Comparison of ENCODE assay signal across 1 cellular context in genomic region chr7:100465702-100466311, GRCh38.
TF ChIP-seq lines count a peak whose summit lies in the region.

No MANE protein-coding gene starts in this region.

TF ChIP-seq in HepG2, 621 proteins besides CTCF, POLR2A, EP300 and RAD21 (continued from another document):
- TF ChIP-seq FOXO4 (CRISPR knock-in tag; conservative IDR thresholded peaks at IDR 0.05) (no peak), MAZ (IDR thresholded peaks at IDR 0.05; ENCODE audit: borderline replicate concordance, low read depth, low read length) (peak; percentile 47; the same call in 1 of the 2 replicates), MAZ (CRISPR knock-in tag; IDR thresholded peaks at IDR 0.05; ENCODE audit: low read depth) (no peak), ONECUT2 (CRISPR knock-in tag; IDR thresholded peaks at IDR 0.05) (no peak), STAT5B (CRISPR knock-in tag; IDR thresholded peaks at IDR 0.05) (no peak), FOXA1 (IDR thresholded peaks at IDR 0.05) (no peak), FOXA1 (CRISPR knock-in tag; IDR thresholded peaks at IDR 0.05) (no peak), CHD4 (IDR thresholded peaks at IDR 0.05; ENCODE audit: borderline replicate concordance, low read length) (no peak), ZC3H13 (CRISPR knock-in tag; IDR thresholded peaks at IDR 0.05) (no peak), ZNF792 (CRISPR knock-in tag; IDR thresholded peaks at IDR 0.05) (peak; percentile 22; the same call in 1 of the 2 replicates), POGZ (CRISPR knock-in tag; IDR thresholded peaks at IDR 0.05) (no peak), GTF3A (CRISPR knock-in tag; conservative IDR thresholded peaks at IDR 0.05) (no peak), HNRNPL (IDR thresholded peaks at IDR 0.05; ENCODE audit: low read depth, low read length) (peak; percentile 95), NCOR1 (IDR thresholded peaks at IDR 0.05; ENCODE audit: borderline replicate concordance, low read length) (no peak), ZNF766 (CRISPR knock-in tag; IDR thresholded peaks at IDR 0.05; ENCODE audit: borderline replicate concordance) (no peak), ARID2 (CRISPR knock-in tag; IDR thresholded peaks at IDR 0.05; ENCODE audit: borderline replicate concordance) (no peak), PHF5A (CRISPR knock-in tag; IDR thresholded peaks at IDR 0.05; ENCODE audit: low read depth, unreplicated experiment) (no peak), MATR3 (CRISPR knock-in tag; IDR thresholded peaks at IDR 0.05) (no peak), MXI1 (IDR thresholded peaks at IDR 0.05; ENCODE audit: borderline replicate concordance, low read depth, low read length) (no peak), SRSF9 (IDR thresholded peaks at IDR 0.05; ENCODE audit: borderline replicate concordance, insufficient read depth, low read depth, low read length, poor library complexity, severe bottlenecking) (no peak), ARNT (IDR thresholded peaks at IDR 0.05) (no peak), KDM2A (CRISPR knock-in tag; IDR thresholded peaks at IDR 0.05; ENCODE audit: borderline replicate concordance, low read depth) (peak; percentile 75; the same call in 1 of the 2 replicates), ZNF543 (CRISPR knock-in tag; IDR thresholded peaks at IDR 0.05) (no peak), GMEB1 (CRISPR knock-in tag; IDR thresholded peaks at IDR 0.05; ENCODE audit: borderline replicate concordance) (no peak), HOMEZ (CRISPR knock-in tag; IDR thresholded peaks at IDR 0.05; ENCODE audit: low read depth) (no peak), ZNF552 (CRISPR knock-in tag; IDR thresholded peaks at IDR 0.05; ENCODE audit: borderline replicate concordance) (no peak), JARID2 (CRISPR knock-in tag; IDR thresholded peaks at IDR 0.05; ENCODE audit: insufficient replicate concordance) (no peak), CENPT (CRISPR knock-in tag; IDR thresholded peaks at IDR 0.05; ENCODE audit: low read depth) (no peak), DPF2 (CRISPR knock-in tag; IDR thresholded peaks at IDR 0.05; ENCODE audit: borderline replicate concordance, low read depth) (no peak), U2AF2 (IDR thresholded peaks at IDR 0.05; ENCODE audit: low read depth, low read length) (no peak)
